In the genomic region with DNA sequence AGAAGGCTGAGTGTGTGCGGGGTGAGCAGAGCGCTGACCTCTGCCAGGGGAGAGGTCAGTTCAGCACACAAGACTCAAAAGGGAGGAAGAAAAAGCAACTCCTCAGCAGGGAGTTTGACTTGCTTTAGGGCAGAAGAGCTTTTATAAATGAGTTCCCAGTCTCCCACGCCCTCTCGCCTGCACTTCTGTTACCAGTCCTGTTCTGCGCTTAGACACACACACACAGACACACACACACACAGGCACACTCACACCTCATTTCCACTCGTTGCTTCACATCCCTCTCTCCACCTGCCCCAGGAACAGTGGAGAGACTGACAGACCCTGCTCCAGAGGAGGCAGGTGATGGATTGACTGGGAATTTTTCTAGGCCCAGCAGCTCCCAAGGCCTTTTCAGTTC, we compare ENCODE assay signal across 1 cellular context.
TF ChIP-seq lines count a peak whose summit lies in the region.

No MANE protein-coding gene starts in this region.

TF ChIP-seq in WTC11, 78 proteins besides CTCF, POLR2A, EP300 and RAD21 (continued from another document):
- TF ChIP-seq, protein P1, sequence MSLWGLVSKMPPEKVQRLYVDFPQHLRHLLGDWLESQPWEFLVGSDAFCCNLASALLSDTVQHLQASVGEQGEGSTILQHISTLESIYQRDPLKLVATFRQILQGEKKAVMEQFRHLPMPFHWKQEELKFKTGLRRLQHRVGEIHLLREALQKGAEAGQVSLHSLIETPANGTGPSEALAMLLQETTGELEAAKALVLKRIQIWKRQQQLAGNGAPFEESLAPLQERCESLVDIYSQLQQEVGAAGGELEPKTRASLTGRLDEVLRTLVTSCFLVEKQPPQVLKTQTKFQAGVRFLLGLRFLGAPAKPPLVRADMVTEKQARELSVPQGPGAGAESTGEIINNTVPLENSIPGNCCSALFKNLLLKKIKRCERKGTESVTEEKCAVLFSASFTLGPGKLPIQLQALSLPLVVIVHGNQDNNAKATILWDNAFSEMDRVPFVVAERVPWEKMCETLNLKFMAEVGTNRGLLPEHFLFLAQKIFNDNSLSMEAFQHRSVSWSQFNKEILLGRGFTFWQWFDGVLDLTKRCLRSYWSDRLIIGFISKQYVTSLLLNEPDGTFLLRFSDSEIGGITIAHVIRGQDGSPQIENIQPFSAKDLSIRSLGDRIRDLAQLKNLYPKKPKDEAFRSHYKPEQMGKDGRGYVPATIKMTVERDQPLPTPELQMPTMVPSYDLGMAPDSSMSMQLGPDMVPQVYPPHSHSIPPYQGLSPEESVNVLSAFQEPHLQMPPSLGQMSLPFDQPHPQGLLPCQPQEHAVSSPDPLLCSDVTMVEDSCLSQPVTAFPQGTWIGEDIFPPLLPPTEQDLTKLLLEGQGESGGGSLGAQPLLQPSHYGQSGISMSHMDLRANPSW (CRISPR knock-in tag; conservative IDR thresholded peaks at IDR 0.05; ENCODE audit: low read depth) = no peak
- no peak for TF ChIP-seq ZNF263 (CRISPR knock-in tag; IDR thresholded peaks at IDR 0.05; ENCODE audit: low read depth)
- TF ChIP-seq HMGA2 (CRISPR knock-in tag; IDR thresholded peaks at IDR 0.05) = no peak
- TF ChIP-seq, protein P2, sequence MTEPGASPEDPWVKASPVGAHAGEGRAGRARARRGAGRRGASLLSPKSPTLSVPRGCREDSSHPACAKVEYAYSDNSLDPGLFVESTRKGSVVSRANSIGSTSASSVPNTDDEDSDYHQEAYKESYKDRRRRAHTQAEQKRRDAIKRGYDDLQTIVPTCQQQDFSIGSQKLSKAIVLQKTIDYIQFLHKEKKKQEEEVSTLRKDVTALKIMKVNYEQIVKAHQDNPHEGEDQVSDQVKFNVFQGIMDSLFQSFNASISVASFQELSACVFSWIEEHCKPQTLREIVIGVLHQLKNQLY (CRISPR knock-in tag; IDR thresholded peaks at IDR 0.05) = no peak
- TF ChIP-seq FOXK1 (CRISPR knock-in tag; IDR thresholded peaks at IDR 0.05) = no peak
- no peak for TF ChIP-seq FOXP1 (CRISPR knock-in tag; IDR thresholded peaks at IDR 0.05; ENCODE audit: borderline replicate concordance)
- TF ChIP-seq MYBL2 (CRISPR knock-in tag; IDR thresholded peaks at IDR 0.05) = no peak
- no peak for TF ChIP-seq PRDM15 (CRISPR knock-in tag; IDR thresholded peaks at IDR 0.05)
